28 cellular contexts compared by ENCODE assay signal in genomic region chr6:169627736-169628423, GRCh38.
"Had no signal": no experiment of that assay in that cellular context is flagged by ENCODE, and none has a peak within 500 bp of the region (broad histone marks: within the 10 kb centered on the region; RNA-seq: fewer than 3 reads in every experiment).

No MANE protein-coding gene starts in this region.

- H3K27me3 ChIP-seq: ascending aorta, esophagus muscularis mucosa, foreskin keratinocyte, heart right ventricle, stomach, tibial artery had no signal

- H3K27ac ChIP-seq: ascending aorta, esophagus muscularis mucosa, foreskin keratinocyte, heart right ventricle, skin epidermis, stomach, tibial artery had no signal

- ATAC-seq: foreskin keratinocyte; heart right ventricle; left ventricle myocardium superior; naive thymus-derived CD8-positive, alpha-beta T cell; sciatic nerve; stimulated activated memory B cell treated with anti-CD40 and anti-IgM and Interleukin-4, amounts not matched to agents 10 μg/mL and 1 μg/mL and 100 μg/mL, for 72 hours had no signal

- DNase-seq: activated CD4-positive, alpha-beta memory T cell treated with anti-CD3 and anti-CD28 coated beads, Interleukin-2, amount 10 ng/mL, durations not matched to agents 7 days and 5 days; activated CD4-positive, alpha-beta T cell treated with anti-CD3 and anti-CD28 coated beads for 1 hour; activated CD4-positive, alpha-beta T cell treated with anti-CD3 and anti-CD28 coated beads, Interleukin-2, amount 10 ng/mL, durations not matched to agents 7 days and 5 days; activated CD8-positive, alpha-beta memory T cell treated with anti-CD3 and anti-CD28 coated beads, Interleukin-2, amount 50 U/mL, for 48 hours; activated gamma-delta T cell; activated naive CD4-positive, alpha-beta T cell treated with anti-CD3 and anti-CD28 coated beads, Interleukin-2, amount 10 ng/mL, durations not matched to agents 7 days and 5 days; activated naive CD8-positive, alpha-beta T cell treated with anti-CD3 and anti-CD28 coated beads, Interleukin-2, amount 10 ng/mL, durations not matched to agents 7 days and 5 days; activated T-cell treated with anti-CD3 and anti-CD28 coated beads, Interleukin-2, amount 50 U/mL, for 24 hours; central memory CD4-positive, alpha-beta T cell; dermis blood vessel endothelial cell; effector CD4-positive, alpha-beta T cell; foreskin keratinocyte; heart right ventricle; islet precursor cell; left ventricle myocardium superior; naive thymus-derived CD8-positive, alpha-beta T cell; stimulated activated CD4-positive, alpha-beta T cell treated with anti-CD3 and anti-CD28 coated beads, Interleukin-12 subunit alpha, Interleukin-12 subunit beta, amount 100 ng/mL, for 4 hours; stimulated activated CD4-positive, alpha-beta T cell treated with anti-CD3 and anti-CD28 coated beads, Interleukin-4, amount 100 ng/mL, for 4 hours; stimulated activated CD8-positive, alpha-beta memory T cell treated with anti-CD3 and anti-CD28 coated beads, Interleukin-4, amount 100 ng/mL, for 48 hours; stomach; SW 1271; T-helper 9 cell; tibial artery had no signal

- H3K4me1 ChIP-seq: ascending aorta, esophagus muscularis mucosa, foreskin keratinocyte, heart right ventricle, stomach, tibial artery had no signal

- H3K9me3 ChIP-seq: ascending aorta, esophagus muscularis mucosa, heart right ventricle, stomach, tibial artery had no signal

- H3K4me3 ChIP-seq: ascending aorta, esophagus muscularis mucosa, heart right ventricle, skin epidermis, stomach, tibial artery had no signal
